ENCODE assay signal across 1 cellular context in genomic region chr5:111757582-111758283, GRCh38.
TF ChIP-seq lines count a peak whose summit lies in the region.

No MANE protein-coding gene starts in this region.

TF ChIP-seq in HEK293, 187 proteins besides CTCF, POLR2A, EP300 and RAD21 (continued from another document and continues in another):
- TF ChIP-seq ZSCAN4 (tag by site-specific recombination; IDR thresholded peaks at IDR 0.05) (peak; percentile 80), ELK4 (IDR thresholded peaks at IDR 0.05; ENCODE audit: borderline replicate concordance, low read depth, low read length) (no peak), BCL6B (tag by site-specific recombination; IDR thresholded peaks at IDR 0.05) (no peak), ZNF211 (tag by site-specific recombination; IDR thresholded peaks at IDR 0.05; ENCODE audit: low read depth) (no peak), KLF9 (tag by site-specific recombination; IDR thresholded peaks at IDR 0.05; ENCODE audit: low read depth) (peak; percentile 23; the same call in 1 of the 2 replicates), ZSCAN30 (tag by site-specific recombination; IDR thresholded peaks at IDR 0.05) (peak; percentile 67; the same call in 1 of the 2 replicates), MZF1 (tag by site-specific recombination; IDR thresholded peaks at IDR 0.05; ENCODE audit: borderline replicate concordance) (0 out of 2 replicates have a peak, but pooled peaks have one; percentile 71), MYNN (tag by site-specific recombination; IDR thresholded peaks at IDR 0.05; ENCODE audit: borderline replicate concordance) (no peak), HOXC10 (CRISPR knock-in tag; IDR thresholded peaks at IDR 0.05) (no peak), ZNF473 (tag by site-specific recombination; IDR thresholded peaks at IDR 0.05) (no peak), REST (tag by site-specific recombination; IDR thresholded peaks at IDR 0.05) (0 out of 2 replicates have a peak, but pooled peaks have one; percentile 26), ZNF221 (tag by site-specific recombination; IDR thresholded peaks at IDR 0.05; ENCODE audit: borderline replicate concordance) (no peak), ZNF555 (tag by site-specific recombination; conservative IDR thresholded peaks at IDR 0.05) (no peak), ZNF791 (tag by site-specific recombination; IDR thresholded peaks at IDR 0.05) (no peak), GLI2 (tag by site-specific recombination; IDR thresholded peaks at IDR 0.05; ENCODE audit: borderline replicate concordance, low read depth) (no peak), ZNF843 (tag by site-specific recombination; IDR thresholded peaks at IDR 0.05) (0 out of 2 replicates have a peak, but pooled peaks have one; percentile 48), FEZF1 (tag by site-specific recombination; IDR thresholded peaks at IDR 0.05) (0 out of 2 replicates have a peak, but pooled peaks have one; percentile 19), TRIM28 (IDR thresholded peaks at IDR 0.05; ENCODE audit: borderline replicate concordance, low read length) (no peak), ZNF707 (tag by site-specific recombination; IDR thresholded peaks at IDR 0.05) (no peak), YY2 (tag by site-specific recombination; IDR thresholded peaks at IDR 0.05) (no peak), ZNF404 (tag by site-specific recombination; IDR thresholded peaks at IDR 0.05) (no peak), WT1 (tag by site-specific recombination; IDR thresholded peaks at IDR 0.05) (peak; percentile 61), PRDM6 (tag by site-specific recombination; IDR thresholded peaks at IDR 0.05) (no peak), ZIC2 (tag by site-specific recombination; IDR thresholded peaks at IDR 0.05) (peak; percentile 55; the same call in 1 of the 2 replicates), ZNF426 (tag by site-specific recombination; IDR thresholded peaks at IDR 0.05) (no peak), ZBTB20 (tag by site-specific recombination; IDR thresholded peaks at IDR 0.05) (peak; percentile 46; the same call in 1 of the 2 replicates), ZNF785 (tag by site-specific recombination; IDR thresholded peaks at IDR 0.05) (no peak), ZNF747 (tag by site-specific recombination; IDR thresholded peaks at IDR 0.05) (no peak), ZNF26 (tag by site-specific recombination; IDR thresholded peaks at IDR 0.05) (no peak), ZNF776 (tag by site-specific recombination; IDR thresholded peaks at IDR 0.05; ENCODE audit: borderline replicate concordance) (no peak), ZNF354C (tag by site-specific recombination; IDR thresholded peaks at IDR 0.05; ENCODE audit: borderline replicate concordance, low read depth) (no peak), ZNF558 (tag by site-specific recombination; IDR thresholded peaks at IDR 0.05) (no peak), ZNF24 (tag by site-specific recombination; IDR thresholded peaks at IDR 0.05) (0 out of 2 replicates have a peak, but pooled peaks have one; percentile 59), ZNF10 (tag by site-specific recombination; IDR thresholded peaks at IDR 0.05) (no peak), ZFP41 (tag by site-specific recombination; IDR thresholded peaks at IDR 0.05; ENCODE audit: borderline replicate concordance) (no peak), ZNF416 (tag by site-specific recombination; IDR thresholded peaks at IDR 0.05) (no peak), ZBTB21 (tag by site-specific recombination; IDR thresholded peaks at IDR 0.05) (no peak)
- TF ChIP-seq, protein P1, sequence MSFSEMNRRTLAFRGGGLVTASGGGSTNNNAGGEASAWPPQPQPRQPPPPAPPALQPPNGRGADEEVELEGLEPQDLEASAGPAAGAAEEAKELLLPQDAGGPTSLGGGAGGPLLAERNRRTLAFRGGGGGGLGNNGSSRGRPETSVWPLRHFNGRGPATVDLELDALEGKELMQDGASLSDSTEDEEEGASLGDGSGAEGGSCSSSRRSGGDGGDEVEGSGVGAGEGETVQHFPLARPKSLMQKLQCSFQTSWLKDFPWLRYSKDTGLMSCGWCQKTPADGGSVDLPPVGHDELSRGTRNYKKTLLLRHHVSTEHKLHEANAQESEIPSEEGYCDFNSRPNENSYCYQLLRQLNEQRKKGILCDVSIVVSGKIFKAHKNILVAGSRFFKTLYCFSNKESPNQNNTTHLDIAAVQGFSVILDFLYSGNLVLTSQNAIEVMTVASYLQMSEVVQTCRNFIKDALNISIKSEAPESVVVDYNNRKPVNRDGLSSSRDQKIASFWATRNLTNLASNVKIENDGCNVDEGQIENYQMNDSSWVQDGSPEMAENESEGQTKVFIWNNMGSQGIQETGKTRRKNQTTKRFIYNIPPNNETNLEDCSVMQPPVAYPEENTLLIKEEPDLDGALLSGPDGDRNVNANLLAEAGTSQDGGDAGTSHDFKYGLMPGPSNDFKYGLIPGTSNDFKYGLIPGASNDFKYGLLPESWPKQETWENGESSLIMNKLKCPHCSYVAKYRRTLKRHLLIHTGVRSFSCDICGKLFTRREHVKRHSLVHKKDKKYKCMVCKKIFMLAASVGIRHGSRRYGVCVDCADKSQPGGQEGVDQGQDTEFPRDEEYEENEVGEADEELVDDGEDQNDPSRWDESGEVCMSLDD (tag by site-specific recombination; IDR thresholded peaks at IDR 0.05), result peak; percentile 85
- TF ChIP-seq, protein P2, sequence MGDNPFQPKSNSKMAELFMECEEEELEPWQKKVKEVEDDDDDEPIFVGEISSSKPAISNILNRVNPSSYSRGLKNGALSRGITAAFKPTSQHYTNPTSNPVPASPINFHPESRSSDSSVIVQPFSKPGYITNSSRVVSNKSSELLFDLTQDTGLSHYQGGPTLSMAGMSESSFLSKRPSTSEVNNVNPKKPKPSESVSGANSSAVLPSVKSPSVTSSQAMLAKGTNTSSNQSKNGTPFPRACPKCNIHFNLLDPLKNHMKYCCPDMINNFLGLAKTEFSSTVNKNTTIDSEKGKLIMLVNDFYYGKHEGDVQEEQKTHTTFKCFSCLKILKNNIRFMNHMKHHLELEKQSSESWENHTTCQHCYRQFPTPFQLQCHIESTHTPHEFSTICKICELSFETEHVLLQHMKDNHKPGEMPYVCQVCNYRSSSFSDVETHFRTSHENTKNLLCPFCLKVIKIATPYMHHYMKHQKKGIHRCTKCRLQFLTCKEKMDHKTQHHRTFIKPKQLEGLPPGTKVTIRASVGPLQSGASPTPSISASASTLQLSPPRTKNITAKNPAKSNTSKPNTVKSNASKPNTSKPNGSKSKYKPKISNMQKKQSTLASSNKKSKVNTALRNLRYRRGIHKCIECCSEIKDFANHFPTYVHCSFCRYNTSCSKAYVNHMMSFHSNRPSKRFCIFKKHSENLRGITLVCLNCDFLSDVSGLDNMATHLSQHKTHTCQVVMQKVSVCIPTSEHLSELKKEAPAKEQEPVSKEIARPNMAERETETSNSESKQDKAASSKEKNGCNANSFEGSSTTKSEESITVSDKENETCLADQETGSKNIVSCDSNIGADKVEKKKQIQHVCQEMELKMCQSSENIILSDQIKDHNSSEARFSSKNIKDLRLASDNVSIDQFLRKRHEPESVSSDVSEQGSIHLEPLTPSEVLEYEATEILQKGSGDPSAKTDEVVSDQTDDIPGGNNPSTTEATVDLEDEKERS (tag by site-specific recombination; IDR thresholded peaks at IDR 0.05), result no peak
- TF ChIP-seq, protein P3, sequence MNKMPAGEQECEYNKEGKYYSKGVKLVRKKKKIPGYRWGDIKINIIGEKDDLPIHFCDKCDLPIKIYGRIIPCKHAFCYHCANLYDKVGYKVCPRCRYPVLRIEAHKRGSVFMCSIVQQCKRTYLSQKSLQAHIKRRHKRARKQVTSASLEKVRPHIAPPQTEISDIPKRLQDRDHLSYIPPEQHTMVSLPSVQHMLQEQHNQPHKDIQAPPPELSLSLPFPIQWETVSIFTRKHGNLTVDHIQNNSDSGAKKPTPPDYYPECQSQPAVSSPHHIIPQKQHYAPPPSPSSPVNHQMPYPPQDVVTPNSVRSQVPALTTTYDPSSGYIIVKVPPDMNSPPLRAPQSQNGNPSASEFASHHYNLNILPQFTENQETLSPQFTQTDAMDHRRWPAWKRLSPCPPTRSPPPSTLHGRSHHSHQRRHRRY (tag by site-specific recombination; IDR thresholded peaks at IDR 0.05), result no peak
- TF ChIP-seq, protein P4, sequence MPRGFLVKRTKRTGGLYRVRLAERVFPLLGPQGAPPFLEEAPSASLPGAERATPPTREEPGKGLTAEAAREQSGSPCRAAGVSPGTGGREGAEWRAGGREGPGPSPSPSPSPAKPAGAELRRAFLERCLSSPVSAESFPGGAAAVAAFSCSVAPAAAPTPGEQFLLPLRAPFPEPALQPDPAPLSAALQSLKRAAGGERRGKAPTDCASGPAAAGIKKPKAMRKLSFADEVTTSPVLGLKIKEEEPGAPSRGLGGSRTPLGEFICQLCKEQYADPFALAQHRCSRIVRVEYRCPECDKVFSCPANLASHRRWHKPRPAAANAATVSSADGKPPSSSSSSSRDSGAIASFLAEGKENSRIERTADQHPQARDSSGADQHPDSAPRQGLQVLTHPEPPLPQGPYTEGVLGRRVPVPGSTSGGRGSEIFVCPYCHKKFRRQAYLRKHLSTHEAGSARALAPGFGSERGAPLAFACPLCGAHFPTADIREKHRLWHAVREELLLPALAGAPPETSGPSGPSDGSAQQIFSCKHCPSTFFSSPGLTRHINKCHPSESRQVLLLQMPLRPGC (tag by site-specific recombination; IDR thresholded peaks at IDR 0.05), result peak; percentile 50; the same call in 1 of the 2 replicates
